9 cellular contexts compared by ENCODE assay signal in genomic region chr4:183905593-183906485, GRCh38. TPM values are rescaled to one million over a fixed set of nuclear protein-coding genes. Genes with fewer than 3 reads are reported as not detected.
DNase-seq lines count a peak whose midpoint lies in the region; ATAC-seq and TF ChIP-seq lines count a peak whose summit lies in the region.
"Had no signal": no experiment of that assay in that cellular context is flagged by ENCODE, and none has a peak within 500 bp of the region (broad histone marks: within the 10 kb centered on the region; RNA-seq: fewer than 3 reads in every experiment).

No MANE protein-coding gene starts in this region.

- DNase-seq in CD4-positive, alpha-beta T cell: no peak
- DNase-seq in KBM-7 (peak; percentile 47), heart left ventricle (peak; percentile 37 to 72 (median 56)), osteoblast (ENCODE audit: insufficient read length, low spot score, missing footprints) (no peak)
- peak; percentile 9 for DNase-seq in activated naive CD8-positive, alpha-beta T cell treated with anti-CD3 and anti-CD28 coated beads for 36 hours
- DNase-seq in NK-92 treated with Interleukin-12 subunit alpha and Interleukin-12 subunit beta, amount 100 ng/mL, for 24 hours (lab: John Stamatoyannopoulos, UW): no peak
- DNase-seq: naive B cell had no signal

- no peaks in the 10 kb centered on the region for H3K9me3 ChIP-seq in CD4-positive, alpha-beta T cell (ENCODE audit: control insufficient read depth, low read length)
- peaks cover 0 to under 1% (median 0%) of the 10 kb centered on the region in 12 donors for H3K9me3 ChIP-seq in heart left ventricle
- H3K9me3 ChIP-seq in osteoblast (ENCODE audit: low read depth, low read length): no peaks in the 10 kb centered on the region

- H3K36me3 ChIP-seq in heart left ventricle (no peaks in the 10 kb centered on the region), osteoblast (ENCODE audit: insufficient read depth, low read length) (no peaks in the 10 kb centered on the region)

- peaks cover 35% of the 10 kb centered on the region for H3K27me3 Mint-ChIP-seq in CD4-positive, alpha-beta T cell
- H3K27me3 Mint-ChIP-seq in activated naive CD8-positive, alpha-beta T cell treated with anti-CD3 and anti-CD28 coated beads for 36 hours: peaks cover 79% of the 10 kb centered on the region

- peak overlapping the region; percentile 25 for H3K4me3 Mint-ChIP-seq in CD4-positive, alpha-beta T cell
- H3K4me3 Mint-ChIP-seq in activated naive CD8-positive, alpha-beta T cell treated with anti-CD3 and anti-CD28 coated beads for 36 hours: peak overlapping the region; percentile 23

- no peak overlapping the region for H3K27ac ChIP-seq in CD4-positive, alpha-beta T cell (ENCODE audit: low read depth, low read length)
- H3K27ac ChIP-seq in heart left ventricle: peak overlapping the region; percentile 63 to 94 (median 87)
- H3K27ac ChIP-seq in osteoblast (ENCODE audit: low read depth, low read length): no peak overlapping the region

- peaks cover 2% of the 10 kb centered on the region for H3K9me3 Mint-ChIP-seq in CD4-positive, alpha-beta T cell
- peaks cover 2% of the 10 kb centered on the region for H3K9me3 Mint-ChIP-seq in activated naive CD8-positive, alpha-beta T cell treated with anti-CD3 and anti-CD28 coated beads for 36 hours

- WGBS in heart left ventricle, 4 donors: 0 to 1% (median 1%) methylated on average over 29 to 93 of the region's 93 CpGs

- TF ChIP-seq POLR2A in heart left ventricle (IDR thresholded peaks at IDR 0.05): no peak

- ATAC-seq in CD4-positive, alpha-beta T cell (ENCODE audit: poor library complexity): no peak
- peak; percentile 35 to 71 (median 64) for ATAC-seq in heart left ventricle
- ATAC-seq in HG03521 (IDR thresholded peaks at IDR 0.05; ENCODE audit: unreplicated experiment): no peak
- ATAC-seq in HG03159 (IDR thresholded peaks at IDR 0.05; ENCODE audit: unreplicated experiment): no peak

- no peak for TF ChIP-seq CTCF in CD4-positive, alpha-beta T cell (IDR thresholded peaks at IDR 0.05)
- TF ChIP-seq CTCF in heart left ventricle (IDR thresholded peaks at IDR 0.05): peak in 1 of 12 donors; percentile 22
- TF ChIP-seq CTCF in osteoblast (IDR thresholded peaks at IDR 0.05; ENCODE audit: extremely low read depth, low read depth, low read length): no peak

- CTCF ChIA-PET in CD4-positive, alpha-beta T cell (lab: Charles Lee): no interaction called here

- POLR2A ChIA-PET in CD4-positive, alpha-beta T cell (lab: Charles Lee): no interaction called here

- peaks cover 55% of the 10 kb centered on the region for H3K27me3 ChIP-seq in CD4-positive, alpha-beta T cell (ENCODE audit: control insufficient read depth, insufficient read depth, low read length)
- H3K27me3 ChIP-seq in heart left ventricle (peaks cover 0 to 27% (median 0%) of the 10 kb centered on the region in 9 donors), osteoblast (ENCODE audit: insufficient read depth, low read length) (peaks cover 16% of the 10 kb centered on the region)

- no peaks in the 10 kb centered on the region for H3K36me3 Mint-ChIP-seq in CD4-positive, alpha-beta T cell (ENCODE audit: low read depth)
- no peaks in the 10 kb centered on the region for H3K36me3 Mint-ChIP-seq in activated naive CD8-positive, alpha-beta T cell treated with anti-CD3 and anti-CD28 coated beads for 36 hours

- H3K27ac Mint-ChIP-seq in CD4-positive, alpha-beta T cell: no peak overlapping the region
- H3K27ac Mint-ChIP-seq in activated naive CD8-positive, alpha-beta T cell treated with anti-CD3 and anti-CD28 coated beads for 36 hours: no peak overlapping the region

- peaks cover 5% of the 10 kb centered on the region for H3K4me1 Mint-ChIP-seq in CD4-positive, alpha-beta T cell (ENCODE audit: low read depth)
- H3K4me1 Mint-ChIP-seq in activated naive CD8-positive, alpha-beta T cell treated with anti-CD3 and anti-CD28 coated beads for 36 hours: peaks cover 3% of the 10 kb centered on the region

- H3K4me3 ChIP-seq in heart left ventricle (peak overlapping the region; percentile 63 to 88 (median 77)), osteoblast (ENCODE audit: insufficient read depth, low read length) (peak overlapping the region; percentile 47)

- in situ Hi-C loops in KBM-7 (cut with MboI; ENCODE audit: low pct_unique_long_range_greater_than_20kb, low sequenced_read_pairs): no loop called here

- intact Hi-C loops in CD4-positive, alpha-beta T cell (cut with DNase I, micrococcal nuclease): no loop called here
- intact Hi-C loops in heart left ventricle (cut with DNase I): loop anchor here in 9 of 10 donors (1.0 to 10.0 kb wide), 13 partner anchors 29 to 259 kb away; no protein-coding TSS in a partner anchor

- peak overlapping the region; percentile 36 for H3K4me2 ChIP-seq in osteoblast (ENCODE audit: insufficient read depth, low read length)

- H3K4me1 ChIP-seq in heart left ventricle (peaks cover 0 to 42% (median 16%) of the 10 kb centered on the region in 12 donors), osteoblast (ENCODE audit: insufficient read depth, low read length) (no peaks in the 10 kb centered on the region)

- H2AFZ ChIP-seq in osteoblast (ENCODE audit: low read length): peak overlapping the region; percentile 77

- H4K20me1 ChIP-seq in osteoblast (ENCODE audit: insufficient read depth, low read length): no peaks in the 10 kb centered on the region

- H3K79me2 ChIP-seq in osteoblast (ENCODE audit: insufficient read depth, low read length): no peaks in the 10 kb centered on the region

RNA-seq across cellular contexts. Expression of gene STOX2, which starts 0.7 kb away (rescaled TPM):
- not detected for total RNA-seq in CD4-positive, alpha-beta T cell
- total RNA-seq in activated naive CD8-positive, alpha-beta T cell treated with anti-CD3 and anti-CD28 coated beads for 36 hours: not detected
- 10 to 100 TPM; 11.5 to 19.6 (median 13.5) TPM for total RNA-seq in heart left ventricle
- polyA plus RNA-seq in heart left ventricle: 1 to 10 TPM; 2.8 to 6.2 TPM
- 0.36 and 0.59 TPM in 2 replicates for total RNA-seq in osteoblast

Comparison
In these comparisons a context has a peak if more than half of its experiments do, and no peak if none do; other contexts are left out.
1. ATAC-seq: peak in heart left ventricle (4 of 4); none in CD4-positive, alpha-beta T cell (single experiment), HG03521 (single experiment) and HG03159 (single experiment).
2. DNase-seq: peak in KBM-7 (single experiment), activated naive CD8-positive, alpha-beta T cell treated with anti-CD3 and anti-CD28 coated beads for 36 hours (single experiment) and heart left ventricle (5 of 5); none in CD4-positive, alpha-beta T cell (0 of 10), osteoblast (single experiment) and NK-92 treated with Interleukin-12 subunit alpha and Interleukin-12 subunit beta, amount 100 ng/mL, for 24 hours (single experiment).
3. H3K27ac ChIP-seq: peak in heart left ventricle (12 of 12); none in CD4-positive, alpha-beta T cell (single experiment) and osteoblast (single experiment).
4. intact Hi-C loops: an anchor here in heart left ventricle (1.0 to 10.0 kb wide); none called in CD4-positive, alpha-beta T cell.